35 cellular contexts compared by ENCODE assay signal in genomic region chr6:112988748-112989147, GRCh38.
"Had no signal": no experiment of that assay in that cellular context is flagged by ENCODE, and none has a peak within 500 bp of the region (broad histone marks: within the 10 kb centered on the region; RNA-seq: fewer than 3 reads in every experiment).

No MANE protein-coding gene starts in this region.

- DNase-seq: Karpas-422, Kasumi-1, MG63, MM.1S, MV-4-11, NCI-H1048, NCI-H1092, NCI-H1092 treated with DMSO at 0.1 percent for 48 hours, NCI-H1105, NCI-H1105 treated with DMSO at 0.1 percent for 48 hours, NCI-H1417, NCI-H1417 treated with DMSO at 0.1 percent for 48 hours, NCI-H1436, NCI-H1436 treated with DMSO at 0.1 percent for 48 hours, NCI-H146, NCI-H1694, NCI-H1694 treated with DMSO at 0.1 percent for 48 hours, NCI-H187, NCI-H187 treated with DMSO at 0.1 percent for 48 hours, NCI-H1930, NCI-H2029, NCI-H2029 treated with DMSO at 0.1 percent for 48 hours, NCI-H2081, NCI-H2081 treated with DMSO at 0.1 percent for 48 hours, NCI-H2107, NCI-H2171, NCI-H2227 treated with DMSO at 0.1 percent for 48 hours, NCI-H226, NCI-H345, NCI-H446, NCI-H446 treated with DMSO at 0.1 percent for 48 hours, NCI-H510A, NCI-H510A treated with DMSO at 0.1 percent for 48 hours, NCI-H524 had no signal

- H3K36me3 ChIP-seq: MG63 had no signal

- H3K9ac ChIP-seq: KMS-11 had no signal

- H3K27me3 ChIP-seq: MG63 had no signal

- H3K4me3 ChIP-seq: MG63 had no signal

- H3K27ac ChIP-seq: KMS-11 had no signal

- H3K4me2 ChIP-seq: KMS-11 had no signal

- H3K9me3 ChIP-seq: MG63 had no signal
